1 cellular context compared by ENCODE assay signal in genomic region chr14:100375963-100376735, GRCh38.
TF ChIP-seq lines count a peak whose summit lies in the region.

Gene WDR25, plus strand, starts transcription at chr14:100376485.

TF ChIP-seq in HepG2, 621 proteins besides CTCF, POLR2A, EP300 and RAD21 (continued from another document and continues in another):
- 0 out of 2 replicates have a peak, but pooled peaks have one; percentile 43 for TF ChIP-seq ZBTB43 (CRISPR knock-in tag; conservative IDR thresholded peaks at IDR 0.05)
- peak; percentile 86 for TF ChIP-seq THAP9 (CRISPR knock-in tag; IDR thresholded peaks at IDR 0.05; ENCODE audit: borderline replicate concordance)
- no peak for TF ChIP-seq ZBTB1 (CRISPR knock-in tag; IDR thresholded peaks at IDR 0.05; ENCODE audit: borderline replicate concordance)
- TF ChIP-seq, protein P1, sequence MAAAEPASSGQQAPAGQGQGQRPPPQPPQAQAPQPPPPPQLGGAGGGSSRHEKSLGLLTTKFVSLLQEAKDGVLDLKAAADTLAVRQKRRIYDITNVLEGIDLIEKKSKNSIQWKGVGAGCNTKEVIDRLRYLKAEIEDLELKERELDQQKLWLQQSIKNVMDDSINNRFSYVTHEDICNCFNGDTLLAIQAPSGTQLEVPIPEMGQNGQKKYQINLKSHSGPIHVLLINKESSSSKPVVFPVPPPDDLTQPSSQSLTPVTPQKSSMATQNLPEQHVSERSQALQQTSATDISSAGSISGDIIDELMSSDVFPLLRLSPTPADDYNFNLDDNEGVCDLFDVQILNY (CRISPR knock-in tag; conservative IDR thresholded peaks at IDR 0.05) = no peak; the same call in 1 of the 2 replicates
- TF ChIP-seq, protein P2, sequence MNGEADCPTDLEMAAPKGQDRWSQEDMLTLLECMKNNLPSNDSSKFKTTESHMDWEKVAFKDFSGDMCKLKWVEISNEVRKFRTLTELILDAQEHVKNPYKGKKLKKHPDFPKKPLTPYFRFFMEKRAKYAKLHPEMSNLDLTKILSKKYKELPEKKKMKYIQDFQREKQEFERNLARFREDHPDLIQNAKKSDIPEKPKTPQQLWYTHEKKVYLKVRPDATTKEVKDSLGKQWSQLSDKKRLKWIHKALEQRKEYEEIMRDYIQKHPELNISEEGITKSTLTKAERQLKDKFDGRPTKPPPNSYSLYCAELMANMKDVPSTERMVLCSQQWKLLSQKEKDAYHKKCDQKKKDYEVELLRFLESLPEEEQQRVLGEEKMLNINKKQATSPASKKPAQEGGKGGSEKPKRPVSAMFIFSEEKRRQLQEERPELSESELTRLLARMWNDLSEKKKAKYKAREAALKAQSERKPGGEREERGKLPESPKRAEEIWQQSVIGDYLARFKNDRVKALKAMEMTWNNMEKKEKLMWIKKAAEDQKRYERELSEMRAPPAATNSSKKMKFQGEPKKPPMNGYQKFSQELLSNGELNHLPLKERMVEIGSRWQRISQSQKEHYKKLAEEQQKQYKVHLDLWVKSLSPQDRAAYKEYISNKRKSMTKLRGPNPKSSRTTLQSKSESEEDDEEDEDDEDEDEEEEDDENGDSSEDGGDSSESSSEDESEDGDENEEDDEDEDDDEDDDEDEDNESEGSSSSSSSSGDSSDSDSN (CRISPR knock-in tag; IDR thresholded peaks at IDR 0.05) = peak; percentile 99
- peak; percentile 67 for TF ChIP-seq TAF15 (IDR thresholded peaks at IDR 0.05; ENCODE audit: low read depth, low read length, poor library complexity, severe bottlenecking)
- TF ChIP-seq ZNF367 (CRISPR knock-in tag; IDR thresholded peaks at IDR 0.05; ENCODE audit: borderline replicate concordance) = 0 out of 2 replicates have a peak, but pooled peaks have one; percentile 67
- TF ChIP-seq NCOA1 (CRISPR knock-in tag; IDR thresholded peaks at IDR 0.05) = no peak
- no peak for TF ChIP-seq POLR2AphosphoS2 (IDR thresholded peaks at IDR 0.05; ENCODE audit: low read depth, low read length)
- TF ChIP-seq ZNF12 (CRISPR knock-in tag; IDR thresholded peaks at IDR 0.05) = no peak
- TF ChIP-seq SMARCE1 (IDR thresholded peaks at IDR 0.05; ENCODE audit: borderline replicate concordance) = no peak
- no peak for TF ChIP-seq ZNF652 (CRISPR knock-in tag; IDR thresholded peaks at IDR 0.05; ENCODE audit: borderline replicate concordance, low read depth)
- TF ChIP-seq SKI (IDR thresholded peaks at IDR 0.05; ENCODE audit: partially characterized antibody) = peak; percentile 84
- peak; percentile 26; the same call in 1 of the 2 replicates for TF ChIP-seq MEF2D (CRISPR knock-in tag; IDR thresholded peaks at IDR 0.05)
- peak; percentile 83 for TF ChIP-seq SIN3B (IDR thresholded peaks at IDR 0.05; ENCODE audit: low read length)
- no peak for TF ChIP-seq SRY (CRISPR knock-in tag; IDR thresholded peaks at IDR 0.05)
- TF ChIP-seq ZNF253 (CRISPR knock-in tag; IDR thresholded peaks at IDR 0.05; ENCODE audit: borderline replicate concordance) = no peak
- peak; percentile 88 for TF ChIP-seq ZBED4 (CRISPR knock-in tag; IDR thresholded peaks at IDR 0.05; ENCODE audit: borderline replicate concordance)
- TF ChIP-seq KDM3A (CRISPR knock-in tag; IDR thresholded peaks at IDR 0.05; ENCODE audit: low read depth) = peak; percentile 84
- no peak for TF ChIP-seq ZBTB21 (CRISPR knock-in tag; IDR thresholded peaks at IDR 0.05)
- no peak for TF ChIP-seq ZNF260 (CRISPR knock-in tag; IDR thresholded peaks at IDR 0.05; ENCODE audit: borderline replicate concordance, low read depth)
- TF ChIP-seq PAX8 (CRISPR knock-in tag; IDR thresholded peaks at IDR 0.05; ENCODE audit: borderline replicate concordance) = no peak
- peak; percentile 43; the same call in 1 of the 2 replicates for TF ChIP-seq SMAD3 (CRISPR knock-in tag; IDR thresholded peaks at IDR 0.05)
- no peak for TF ChIP-seq NFKBIZ (CRISPR knock-in tag; IDR thresholded peaks at IDR 0.05)
- TF ChIP-seq, protein P3, sequence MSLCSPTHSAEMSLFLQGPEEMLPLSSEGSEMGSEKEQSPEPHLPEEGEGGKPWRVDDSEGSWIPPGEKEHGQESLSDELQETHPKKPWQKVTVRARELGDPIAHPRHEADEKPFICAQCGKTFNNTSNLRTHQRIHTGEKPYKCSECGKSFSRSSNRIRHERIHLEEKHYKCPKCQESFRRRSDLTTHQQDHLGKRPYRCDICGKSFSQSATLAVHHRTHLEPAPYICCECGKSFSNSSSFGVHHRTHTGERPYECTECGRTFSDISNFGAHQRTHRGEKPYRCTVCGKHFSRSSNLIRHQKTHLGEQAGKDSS (CRISPR knock-in tag; IDR thresholded peaks at IDR 0.05; ENCODE audit: borderline replicate concordance, low read depth) = peak; percentile 28; the same call in 1 of the 2 replicates
- TF ChIP-seq HDAC6 (IDR thresholded peaks at IDR 0.05; ENCODE audit: low read depth, low read length) = no peak
- TF ChIP-seq SMAD9 (CRISPR knock-in tag; IDR thresholded peaks at IDR 0.05) = no peak
- TF ChIP-seq ZNF773 (CRISPR knock-in tag; IDR thresholded peaks at IDR 0.05; ENCODE audit: borderline replicate concordance) = peak; percentile 32; the same call in 1 of the 2 replicates
- peak; percentile 70 for TF ChIP-seq ZFX (CRISPR knock-in tag; IDR thresholded peaks at IDR 0.05; ENCODE audit: low read depth)
- peak; percentile 100 for TF ChIP-seq GABPB1 (CRISPR knock-in tag; IDR thresholded peaks at IDR 0.05)
- no peak for TF ChIP-seq SUZ12 (IDR thresholded peaks at IDR 0.05; ENCODE audit: low read depth, low read length)
- TF ChIP-seq, protein P4, sequence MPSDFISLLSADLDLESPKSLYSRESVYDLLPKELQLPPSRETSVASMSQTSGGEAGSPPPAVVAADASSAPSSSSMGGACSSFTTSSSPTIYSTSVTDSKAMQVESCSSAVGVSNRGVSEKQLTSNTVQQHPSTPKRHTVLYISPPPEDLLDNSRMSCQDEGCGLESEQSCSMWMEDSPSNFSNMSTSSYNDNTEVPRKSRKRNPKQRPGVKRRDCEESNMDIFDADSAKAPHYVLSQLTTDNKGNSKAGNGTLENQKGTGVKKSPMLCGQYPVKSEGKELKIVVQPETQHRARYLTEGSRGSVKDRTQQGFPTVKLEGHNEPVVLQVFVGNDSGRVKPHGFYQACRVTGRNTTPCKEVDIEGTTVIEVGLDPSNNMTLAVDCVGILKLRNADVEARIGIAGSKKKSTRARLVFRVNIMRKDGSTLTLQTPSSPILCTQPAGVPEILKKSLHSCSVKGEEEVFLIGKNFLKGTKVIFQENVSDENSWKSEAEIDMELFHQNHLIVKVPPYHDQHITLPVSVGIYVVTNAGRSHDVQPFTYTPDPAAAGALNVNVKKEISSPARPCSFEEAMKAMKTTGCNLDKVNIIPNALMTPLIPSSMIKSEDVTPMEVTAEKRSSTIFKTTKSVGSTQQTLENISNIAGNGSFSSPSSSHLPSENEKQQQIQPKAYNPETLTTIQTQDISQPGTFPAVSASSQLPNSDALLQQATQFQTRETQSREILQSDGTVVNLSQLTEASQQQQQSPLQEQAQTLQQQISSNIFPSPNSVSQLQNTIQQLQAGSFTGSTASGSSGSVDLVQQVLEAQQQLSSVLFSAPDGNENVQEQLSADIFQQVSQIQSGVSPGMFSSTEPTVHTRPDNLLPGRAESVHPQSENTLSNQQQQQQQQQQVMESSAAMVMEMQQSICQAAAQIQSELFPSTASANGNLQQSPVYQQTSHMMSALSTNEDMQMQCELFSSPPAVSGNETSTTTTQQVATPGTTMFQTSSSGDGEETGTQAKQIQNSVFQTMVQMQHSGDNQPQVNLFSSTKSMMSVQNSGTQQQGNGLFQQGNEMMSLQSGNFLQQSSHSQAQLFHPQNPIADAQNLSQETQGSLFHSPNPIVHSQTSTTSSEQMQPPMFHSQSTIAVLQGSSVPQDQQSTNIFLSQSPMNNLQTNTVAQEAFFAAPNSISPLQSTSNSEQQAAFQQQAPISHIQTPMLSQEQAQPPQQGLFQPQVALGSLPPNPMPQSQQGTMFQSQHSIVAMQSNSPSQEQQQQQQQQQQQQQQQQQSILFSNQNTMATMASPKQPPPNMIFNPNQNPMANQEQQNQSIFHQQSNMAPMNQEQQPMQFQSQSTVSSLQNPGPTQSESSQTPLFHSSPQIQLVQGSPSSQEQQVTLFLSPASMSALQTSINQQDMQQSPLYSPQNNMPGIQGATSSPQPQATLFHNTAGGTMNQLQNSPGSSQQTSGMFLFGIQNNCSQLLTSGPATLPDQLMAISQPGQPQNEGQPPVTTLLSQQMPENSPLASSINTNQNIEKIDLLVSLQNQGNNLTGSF (CRISPR knock-in tag; IDR thresholded peaks at IDR 0.05) = no peak
- TF ChIP-seq SSRP1 (CRISPR knock-in tag; IDR thresholded peaks at IDR 0.05) = no peak
- TF ChIP-seq, protein P5, sequence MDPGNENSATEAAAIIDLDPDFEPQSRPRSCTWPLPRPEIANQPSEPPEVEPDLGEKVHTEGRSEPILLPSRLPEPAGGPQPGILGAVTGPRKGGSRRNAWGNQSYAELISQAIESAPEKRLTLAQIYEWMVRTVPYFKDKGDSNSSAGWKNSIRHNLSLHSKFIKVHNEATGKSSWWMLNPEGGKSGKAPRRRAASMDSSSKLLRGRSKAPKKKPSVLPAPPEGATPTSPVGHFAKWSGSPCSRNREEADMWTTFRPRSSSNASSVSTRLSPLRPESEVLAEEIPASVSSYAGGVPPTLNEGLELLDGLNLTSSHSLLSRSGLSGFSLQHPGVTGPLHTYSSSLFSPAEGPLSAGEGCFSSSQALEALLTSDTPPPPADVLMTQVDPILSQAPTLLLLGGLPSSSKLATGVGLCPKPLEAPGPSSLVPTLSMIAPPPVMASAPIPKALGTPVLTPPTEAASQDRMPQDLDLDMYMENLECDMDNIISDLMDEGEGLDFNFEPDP (CRISPR knock-in tag; conservative IDR thresholded peaks at IDR 0.05) = no peak
- peak; percentile 41; the same call in 1 of the 2 replicates for TF ChIP-seq SP140L (CRISPR knock-in tag; IDR thresholded peaks at IDR 0.05; ENCODE audit: borderline replicate concordance)
- no peak for TF ChIP-seq HIVEP1 (CRISPR knock-in tag; IDR thresholded peaks at IDR 0.05)
- peak; percentile 87 for TF ChIP-seq ZNF350 (CRISPR knock-in tag; IDR thresholded peaks at IDR 0.05; ENCODE audit: borderline replicate concordance, low read depth)
- no peak for TF ChIP-seq ZNF326 (CRISPR knock-in tag; IDR thresholded peaks at IDR 0.05; ENCODE audit: borderline replicate concordance)
- no peak for TF ChIP-seq DMTF1 (CRISPR knock-in tag; IDR thresholded peaks at IDR 0.05)
- TF ChIP-seq RXRA (CRISPR knock-in tag; IDR thresholded peaks at IDR 0.05) = peak; percentile 69
